1 cellular context compared by ENCODE assay signal in the genomic region with DNA sequence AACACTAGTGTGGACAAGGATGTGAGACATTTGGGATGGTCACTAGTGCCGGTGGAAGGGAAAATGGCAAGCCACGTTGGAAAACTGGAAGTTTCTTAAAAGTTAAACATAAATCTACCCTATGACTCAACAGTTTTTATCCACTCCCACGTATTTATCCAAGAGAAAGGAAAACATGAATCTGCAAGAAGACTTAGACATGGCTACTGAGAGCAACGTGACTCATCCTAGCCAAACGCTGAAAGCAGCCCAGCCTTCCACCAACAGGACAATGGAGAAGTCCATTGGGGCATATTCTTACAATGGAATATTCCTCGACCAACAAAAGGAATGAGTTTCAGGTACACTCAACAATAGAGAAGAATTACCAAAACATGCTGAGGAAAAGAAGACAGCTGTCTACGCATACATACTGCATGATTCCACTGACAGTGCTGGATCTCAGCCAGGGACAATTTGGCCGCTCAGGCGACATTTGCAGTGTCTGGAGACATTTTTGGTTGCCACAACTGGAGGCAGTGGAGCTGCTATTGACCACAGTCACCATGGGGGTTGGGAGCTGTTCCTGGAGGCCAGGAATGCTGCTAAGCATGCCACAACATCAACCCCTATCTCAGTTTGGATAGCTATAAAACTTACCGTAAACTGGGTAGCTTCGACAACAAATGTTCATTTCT.
A peak's percentile ranks its signal among the peaks of the same experiment; 100 is the strongest.
TF ChIP-seq lines count a peak whose summit lies in the region.

No MANE protein-coding gene starts in this region.

TF ChIP-seq in K562, 482 proteins besides CTCF, POLR2A, EP300 and RAD21 (continued from another document and continues in another):
- TF ChIP-seq SMARCA4 (IDR thresholded peaks at IDR 0.05) (no peak), NCOA1 (IDR thresholded peaks at IDR 0.05; ENCODE audit: low read depth) (no peak), PPARD (CRISPR knock-in tag; IDR thresholded peaks at IDR 0.05) (no peak), ZHX1 (conservative IDR thresholded peaks at IDR 0.05; ENCODE audit: low read length) (no peak), NFE2 (IDR thresholded peaks at IDR 0.05; ENCODE audit: low read depth) (peak; percentile 28; the same call in 1 of the 2 replicates), ZNF217 (CRISPR knock-in tag; IDR thresholded peaks at IDR 0.05) (no peak), ZNF644 (tag; IDR thresholded peaks at IDR 0.05; ENCODE audit: low read depth) (no peak), ZNF316 (IDR thresholded peaks at IDR 0.05) (peak; percentile 30; the same call in 1 of the 2 replicates), MAFG (tag; conservative IDR thresholded peaks at IDR 0.05) (peak; percentile 85), EGR1 (conservative IDR thresholded peaks at IDR 0.05) (0 out of 2 replicates have a peak, but pooled peaks have one; percentile 22), ZNF609 (CRISPR knock-in tag; IDR thresholded peaks at IDR 0.05; ENCODE audit: borderline replicate concordance) (no peak), BACH1 (tag; IDR thresholded peaks at IDR 0.05) (peak; percentile 43; the same call in 1 of the 2 replicates), C11orf30 (IDR thresholded peaks at IDR 0.05; ENCODE audit: low read depth) (peak; percentile 36; the same call in 1 of the 2 replicates), ZNF561 (CRISPR knock-in tag; conservative IDR thresholded peaks at IDR 0.05) (no peak), TAF7 (tag; IDR thresholded peaks at IDR 0.05) (no peak), RCOR1 (IDR thresholded peaks at IDR 0.05; ENCODE audit: borderline replicate concordance in 1 of 2, low read depth in 2 of 2, low read length in 2 of 2) (no peak), MAFK (IDR thresholded peaks at IDR 0.05; ENCODE audit: low read length) (peak; percentile 7; the same call in 1 of the 2 replicates), ZNF253 (CRISPR knock-in tag; conservative IDR thresholded peaks at IDR 0.05) (no peak)
- TF ChIP-seq, protein P1, sequence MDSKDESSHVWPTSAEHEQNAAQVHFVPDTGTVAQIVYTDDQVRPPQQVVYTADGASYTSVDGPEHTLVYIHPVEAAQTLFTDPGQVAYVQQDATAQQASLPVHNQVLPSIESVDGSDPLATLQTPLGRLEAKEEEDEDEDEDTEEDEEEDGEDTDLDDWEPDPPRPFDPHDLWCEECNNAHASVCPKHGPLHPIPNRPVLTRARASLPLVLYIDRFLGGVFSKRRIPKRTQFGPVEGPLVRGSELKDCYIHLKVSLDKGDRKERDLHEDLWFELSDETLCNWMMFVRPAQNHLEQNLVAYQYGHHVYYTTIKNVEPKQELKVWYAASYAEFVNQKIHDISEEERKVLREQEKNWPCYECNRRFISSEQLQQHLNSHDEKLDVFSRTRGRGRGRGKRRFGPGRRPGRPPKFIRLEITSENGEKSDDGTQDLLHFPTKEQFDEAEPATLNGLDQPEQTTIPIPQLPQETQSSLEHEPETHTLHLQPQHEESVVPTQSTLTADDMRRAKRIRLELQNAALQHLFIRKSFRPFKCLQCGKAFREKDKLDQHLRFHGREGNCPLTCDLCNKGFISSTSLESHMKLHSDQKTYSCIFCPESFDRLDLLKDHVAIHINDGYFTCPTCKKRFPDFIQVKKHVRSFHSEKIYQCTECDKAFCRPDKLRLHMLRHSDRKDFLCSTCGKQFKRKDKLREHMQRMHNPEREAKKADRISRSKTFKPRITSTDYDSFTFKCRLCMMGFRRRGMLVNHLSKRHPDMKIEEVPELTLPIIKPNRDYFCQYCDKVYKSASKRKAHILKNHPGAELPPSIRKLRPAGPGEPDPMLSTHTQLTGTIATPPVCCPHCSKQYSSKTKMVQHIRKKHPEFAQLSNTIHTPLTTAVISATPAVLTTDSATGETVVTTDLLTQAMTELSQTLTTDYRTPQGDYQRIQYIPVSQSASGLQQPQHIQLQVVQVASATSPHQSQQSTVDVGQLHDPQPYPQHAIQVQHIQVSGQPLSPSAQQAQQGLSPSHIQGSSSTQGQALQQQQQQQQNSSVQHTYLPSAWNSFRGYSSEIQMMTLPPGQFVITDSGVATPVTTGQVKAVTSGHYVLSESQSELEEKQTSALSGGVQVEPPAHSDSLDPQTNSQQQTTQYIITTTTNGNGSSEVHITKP (IDR thresholded peaks at IDR 0.05; ENCODE audit: partially characterized antibody), result peak; percentile 24
- TF ChIP-seq, protein P2, sequence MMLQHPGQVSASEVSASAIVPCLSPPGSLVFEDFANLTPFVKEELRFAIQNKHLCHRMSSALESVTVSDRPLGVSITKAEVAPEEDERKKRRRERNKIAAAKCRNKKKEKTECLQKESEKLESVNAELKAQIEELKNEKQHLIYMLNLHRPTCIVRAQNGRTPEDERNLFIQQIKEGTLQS (IDR thresholded peaks at IDR 0.05), result peak; percentile 33; the same call in 1 of the 2 replicates
- TF ChIP-seq, protein P2 (CRISPR knock-in tag; conservative IDR thresholded peaks at IDR 0.05), result no peak
- TF ChIP-seq, protein P3, sequence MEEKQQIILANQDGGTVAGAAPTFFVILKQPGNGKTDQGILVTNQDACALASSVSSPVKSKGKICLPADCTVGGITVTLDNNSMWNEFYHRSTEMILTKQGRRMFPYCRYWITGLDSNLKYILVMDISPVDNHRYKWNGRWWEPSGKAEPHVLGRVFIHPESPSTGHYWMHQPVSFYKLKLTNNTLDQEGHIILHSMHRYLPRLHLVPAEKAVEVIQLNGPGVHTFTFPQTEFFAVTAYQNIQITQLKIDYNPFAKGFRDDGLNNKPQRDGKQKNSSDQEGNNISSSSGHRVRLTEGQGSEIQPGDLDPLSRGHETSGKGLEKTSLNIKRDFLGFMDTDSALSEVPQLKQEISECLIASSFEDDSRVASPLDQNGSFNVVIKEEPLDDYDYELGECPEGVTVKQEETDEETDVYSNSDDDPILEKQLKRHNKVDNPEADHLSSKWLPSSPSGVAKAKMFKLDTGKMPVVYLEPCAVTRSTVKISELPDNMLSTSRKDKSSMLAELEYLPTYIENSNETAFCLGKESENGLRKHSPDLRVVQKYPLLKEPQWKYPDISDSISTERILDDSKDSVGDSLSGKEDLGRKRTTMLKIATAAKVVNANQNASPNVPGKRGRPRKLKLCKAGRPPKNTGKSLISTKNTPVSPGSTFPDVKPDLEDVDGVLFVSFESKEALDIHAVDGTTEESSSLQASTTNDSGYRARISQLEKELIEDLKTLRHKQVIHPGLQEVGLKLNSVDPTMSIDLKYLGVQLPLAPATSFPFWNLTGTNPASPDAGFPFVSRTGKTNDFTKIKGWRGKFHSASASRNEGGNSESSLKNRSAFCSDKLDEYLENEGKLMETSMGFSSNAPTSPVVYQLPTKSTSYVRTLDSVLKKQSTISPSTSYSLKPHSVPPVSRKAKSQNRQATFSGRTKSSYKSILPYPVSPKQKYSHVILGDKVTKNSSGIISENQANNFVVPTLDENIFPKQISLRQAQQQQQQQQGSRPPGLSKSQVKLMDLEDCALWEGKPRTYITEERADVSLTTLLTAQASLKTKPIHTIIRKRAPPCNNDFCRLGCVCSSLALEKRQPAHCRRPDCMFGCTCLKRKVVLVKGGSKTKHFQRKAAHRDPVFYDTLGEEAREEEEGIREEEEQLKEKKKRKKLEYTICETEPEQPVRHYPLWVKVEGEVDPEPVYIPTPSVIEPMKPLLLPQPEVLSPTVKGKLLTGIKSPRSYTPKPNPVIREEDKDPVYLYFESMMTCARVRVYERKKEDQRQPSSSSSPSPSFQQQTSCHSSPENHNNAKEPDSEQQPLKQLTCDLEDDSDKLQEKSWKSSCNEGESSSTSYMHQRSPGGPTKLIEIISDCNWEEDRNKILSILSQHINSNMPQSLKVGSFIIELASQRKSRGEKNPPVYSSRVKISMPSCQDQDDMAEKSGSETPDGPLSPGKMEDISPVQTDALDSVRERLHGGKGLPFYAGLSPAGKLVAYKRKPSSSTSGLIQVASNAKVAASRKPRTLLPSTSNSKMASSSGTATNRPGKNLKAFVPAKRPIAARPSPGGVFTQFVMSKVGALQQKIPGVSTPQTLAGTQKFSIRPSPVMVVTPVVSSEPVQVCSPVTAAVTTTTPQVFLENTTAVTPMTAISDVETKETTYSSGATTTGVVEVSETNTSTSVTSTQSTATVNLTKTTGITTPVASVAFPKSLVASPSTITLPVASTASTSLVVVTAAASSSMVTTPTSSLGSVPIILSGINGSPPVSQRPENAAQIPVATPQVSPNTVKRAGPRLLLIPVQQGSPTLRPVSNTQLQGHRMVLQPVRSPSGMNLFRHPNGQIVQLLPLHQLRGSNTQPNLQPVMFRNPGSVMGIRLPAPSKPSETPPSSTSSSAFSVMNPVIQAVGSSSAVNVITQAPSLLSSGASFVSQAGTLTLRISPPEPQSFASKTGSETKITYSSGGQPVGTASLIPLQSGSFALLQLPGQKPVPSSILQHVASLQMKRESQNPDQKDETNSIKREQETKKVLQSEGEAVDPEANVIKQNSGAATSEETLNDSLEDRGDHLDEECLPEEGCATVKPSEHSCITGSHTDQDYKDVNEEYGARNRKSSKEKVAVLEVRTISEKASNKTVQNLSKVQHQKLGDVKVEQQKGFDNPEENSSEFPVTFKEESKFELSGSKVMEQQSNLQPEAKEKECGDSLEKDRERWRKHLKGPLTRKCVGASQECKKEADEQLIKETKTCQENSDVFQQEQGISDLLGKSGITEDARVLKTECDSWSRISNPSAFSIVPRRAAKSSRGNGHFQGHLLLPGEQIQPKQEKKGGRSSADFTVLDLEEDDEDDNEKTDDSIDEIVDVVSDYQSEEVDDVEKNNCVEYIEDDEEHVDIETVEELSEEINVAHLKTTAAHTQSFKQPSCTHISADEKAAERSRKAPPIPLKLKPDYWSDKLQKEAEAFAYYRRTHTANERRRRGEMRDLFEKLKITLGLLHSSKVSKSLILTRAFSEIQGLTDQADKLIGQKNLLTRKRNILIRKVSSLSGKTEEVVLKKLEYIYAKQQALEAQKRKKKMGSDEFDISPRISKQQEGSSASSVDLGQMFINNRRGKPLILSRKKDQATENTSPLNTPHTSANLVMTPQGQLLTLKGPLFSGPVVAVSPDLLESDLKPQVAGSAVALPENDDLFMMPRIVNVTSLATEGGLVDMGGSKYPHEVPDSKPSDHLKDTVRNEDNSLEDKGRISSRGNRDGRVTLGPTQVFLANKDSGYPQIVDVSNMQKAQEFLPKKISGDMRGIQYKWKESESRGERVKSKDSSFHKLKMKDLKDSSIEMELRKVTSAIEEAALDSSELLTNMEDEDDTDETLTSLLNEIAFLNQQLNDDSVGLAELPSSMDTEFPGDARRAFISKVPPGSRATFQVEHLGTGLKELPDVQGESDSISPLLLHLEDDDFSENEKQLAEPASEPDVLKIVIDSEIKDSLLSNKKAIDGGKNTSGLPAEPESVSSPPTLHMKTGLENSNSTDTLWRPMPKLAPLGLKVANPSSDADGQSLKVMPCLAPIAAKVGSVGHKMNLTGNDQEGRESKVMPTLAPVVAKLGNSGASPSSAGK (IDR thresholded peaks at IDR 0.05), result no peak
